In genomic region chr2:45653584-45653983, GRCh38 we compare ENCODE assay signal across 13 cellular contexts. TPM values are rescaled to one million over a fixed set of nuclear protein-coding genes. Genes with fewer than 3 reads are reported as not detected.
A peak's percentile ranks its signal among the peaks of the same experiment; 100 is the strongest.
DNase-seq lines count a peak whose midpoint lies in the region; ATAC-seq, FAIRE-seq and TF ChIP-seq lines count a peak whose summit lies in the region.
"Had no signal": no experiment of that assay in that cellular context is flagged by ENCODE, and none has a peak within 500 bp of the region (broad histone marks: within the 10 kb centered on the region; RNA-seq: fewer than 3 reads in every experiment).

No MANE protein-coding gene starts in this region.

- H3K9ac ChIP-seq in BLaER1 = peak overlapping the region; percentile 94

- H3K27me3 Mint-ChIP-seq in IgD-negative memory B cell (no peaks in the 10 kb centered on the region), naive B cell (no peaks in the 10 kb centered on the region)
- no peaks in the 10 kb centered on the region for H3K27me3 Mint-ChIP-seq in central memory CD8-positive, alpha-beta T cell

- no peak for FAIRE-seq in GM12891 (lab: Jason Lieb, UNC)
- FAIRE-seq: urothelium cell line had no signal

- H3K4me1 Mint-ChIP-seq in IgD-negative memory B cell (peaks cover 22 to 35% (median 25%) of the 10 kb centered on the region in 3 donors), naive B cell (peaks cover 51 to 73% (median 64%) of the 10 kb centered on the region in 3 donors)
- H3K4me1 Mint-ChIP-seq in central memory CD8-positive, alpha-beta T cell = peaks cover 34% of the 10 kb centered on the region

- H3K27ac Mint-ChIP-seq in IgD-negative memory B cell = peak overlapping the region in 2 of 3 donors; percentile 20 to 95
- no peak overlapping the region for H3K27ac Mint-ChIP-seq in central memory CD8-positive, alpha-beta T cell (ENCODE audit: low read depth)
- peak overlapping the region in 3 of 6 donors; percentile 16 to 95 (median 66) for H3K27ac Mint-ChIP-seq in naive B cell

- H3K36me3 ChIP-seq in BLaER1 = peaks cover 41% of the 10 kb centered on the region
- H3K36me3 ChIP-seq: heart left ventricle had no signal

- CTCF ChIA-PET in HEK293T (lab: Yijun Ruan, JAX) = interaction anchor here (0.6 kb wide), 1 partner anchor 1221 kb away, joined by 3 read pairs; no protein-coding TSS in a partner anchor

- peak overlapping the region; percentile 10; the same call in 1 of the 2 replicates for H3K27ac ChIP-seq in BLaER1

- H3K27me3 ChIP-seq in BLaER1 = no peaks in the 10 kb centered on the region
- H3K27me3 ChIP-seq: heart left ventricle had no signal

- peak overlapping the region; percentile 91 for H3K4me3 ChIP-seq in BLaER1

- H3K4me1 ChIP-seq in BLaER1 = peaks cover 62% of the 10 kb centered on the region

- H3K36me3 Mint-ChIP-seq in IgD-negative memory B cell (no peaks in the 10 kb centered on the region), naive B cell (peaks cover 0 to 8% of the 10 kb centered on the region in 2 donors)
- peaks cover 21% of the 10 kb centered on the region for H3K36me3 Mint-ChIP-seq in central memory CD8-positive, alpha-beta T cell (ENCODE audit: insufficient read depth)

- no peak for ATAC-seq in central memory CD8-positive, alpha-beta T cell (replicated peaks; ENCODE audit: extremely low read depth, poor library complexity, severe bottlenecking)
- no peak for ATAC-seq in naive B cell (ENCODE audit: low read depth in 2 of 2)
- ATAC-seq in HG02623 (IDR thresholded peaks at IDR 0.05; ENCODE audit: unreplicated experiment) = no peak
- ATAC-seq: heart left ventricle had no signal

- POLR2A ChIA-PET in HEK293T (lab: Yijun Ruan, JAX) = interaction anchor here (0.7 kb wide), 1 partner anchor 46 kb away, joined by 3 read pairs; no protein-coding TSS in a partner anchor

- peak overlapping the region; percentile 91 for H3K4me2 ChIP-seq in BLaER1

- TF ChIP-seq POLR2A in GM12891 (IDR thresholded peaks at IDR 0.05; ENCODE audit: low read depth, low read length) = no peak

- no peaks in the 10 kb centered on the region for H3K9me3 ChIP-seq in BLaER1
- H3K9me3 ChIP-seq: heart left ventricle had no signal

- H3K4me3 Mint-ChIP-seq in IgD-negative memory B cell (peak overlapping the region; percentile 96 to 99 (median 98)), naive B cell (peak overlapping the region; percentile 80 to 99 (median 99))
- peak overlapping the region; percentile 89 for H3K4me3 Mint-ChIP-seq in central memory CD8-positive, alpha-beta T cell

- H3K9me3 Mint-ChIP-seq in IgD-negative memory B cell (peaks cover 0 to 2% (median 0%) of the 10 kb centered on the region in 3 donors), naive B cell (peaks cover 0 to 4% (median 0%) of the 10 kb centered on the region in 7 donors)
- no peaks in the 10 kb centered on the region for H3K9me3 Mint-ChIP-seq in central memory CD8-positive, alpha-beta T cell

- H4K20me1 ChIP-seq in BLaER1 = peaks cover 79% of the 10 kb centered on the region

- DNase-seq in central memory CD8-positive, alpha-beta T cell (ENCODE audit: low spot score in 2 of 2) = no peak
- DNase-seq in naive B cell = no peak
- no peak for DNase-seq in DMS153 (lab: John Stamatoyannopoulos, UW)
- no peak for DNase-seq in GM12891 (ENCODE audit: insufficient read length, low spot score)
- DNase-seq in HEK293T (ENCODE audit: extremely low spot score) = no peak
- DNase-seq: activated CD4-positive, alpha-beta T cell treated with anti-CD3 and anti-CD28 coated beads for 48 hours; heart left ventricle; mesendoderm; NCI-H82 had no signal

TF ChIP-seq in GM12891, 5 proteins besides CTCF, POLR2A, EP300 and RAD21:
- no peak for TF ChIP-seq POLR2AphosphoS5 (IDR thresholded peaks at IDR 0.05; ENCODE audit: low read depth, low read length)
- no peak for TF ChIP-seq SPI1 (IDR thresholded peaks at IDR 0.05; ENCODE audit: low read depth, low read length)
- TF ChIP-seq POU2F2 (IDR thresholded peaks at IDR 0.05; ENCODE audit: low read depth, low read length) = no peak
- TF ChIP-seq TAF1 (IDR thresholded peaks at IDR 0.05; ENCODE audit: low read depth, low read length) = no peak
TF ChIP-seq in GM12891: peak in this region for 0.

TF ChIP-seq in HEK293T, 16 proteins besides CTCF, POLR2A, EP300 and RAD21:
- TF ChIP-seq ELF4 (IDR thresholded peaks at IDR 0.05) = no peak
- TF ChIP-seq TARDBP (IDR thresholded peaks at IDR 0.05) = no peak

RNA-seq across cellular contexts. Expression of gene PRKCE, which starts 2.1 kb away (rescaled TPM):
- polyA plus RNA-seq in IgD-negative memory B cell (12.7 TPM), naive B cell (ENCODE audit: low read depth in 6 of 6) (10 to 100 TPM; 14.8 to 33.3 (median 23.2) TPM)
- polyA plus RNA-seq in GM12891 (2012; ENCODE audit: low read depth, missing spikeins) = 9.4 TPM

RNA-seq across cellular contexts. Expression of gene SRBD1, which starts 42.5 kb away (rescaled TPM):
- polyA plus RNA-seq in IgD-negative memory B cell (9.9 TPM), naive B cell (ENCODE audit: low read depth in 6 of 6) (10 to 100 TPM; 11.6 to 20.0 (median 15.1) TPM)
- 10.8 TPM for polyA plus RNA-seq in GM12891 (2012; ENCODE audit: low read depth, missing spikeins)
